ENCODE assay signal across 9 cellular contexts in genomic region chr14:23644195-23644918, GRCh38. TPM values are rescaled to one million over a fixed set of nuclear protein-coding genes. Genes with fewer than 3 reads are reported as not detected.
"Had no signal": no experiment of that assay in that cellular context is flagged by ENCODE, and none has a peak within 500 bp of the region (broad histone marks: within the 10 kb centered on the region; RNA-seq: fewer than 3 reads in every experiment).

No MANE protein-coding gene starts in this region.

- H3K36me3 Mint-ChIP-seq: IgD-negative memory B cell had no signal

- H3K4me1 Mint-ChIP-seq: IgD-negative memory B cell had no signal

- H3K27ac ChIP-seq: GM23248, HL-60 had no signal

- H3K4me3 ChIP-seq: GM23248, HAP-1 had no signal

- H3K36me3 ChIP-seq: HAP-1 had no signal

- H3K4me1 ChIP-seq: HAP-1 had no signal

- H3K4me3 Mint-ChIP-seq: HFFc6, IgD-negative memory B cell had no signal

- H2AFZ ChIP-seq: GM23248 had no signal

- H3K27ac Mint-ChIP-seq: HFFc6, IgD-negative memory B cell had no signal

- H3K9me3 ChIP-seq: HAP-1 had no signal

- DNase-seq: GM23248, GOT3, H7, HFFc6, KG1 had no signal

- ATAC-seq: HCT116 had no signal

- H3K9me3 Mint-ChIP-seq: HFFc6, IgD-negative memory B cell had no signal

RNA-seq across cellular contexts. Expression of gene DHRS2, which starts 8.2 kb away (rescaled TPM):
- total RNA-seq: GM23248 had no signal
- polyA plus RNA-seq: GM23248, IgD-negative memory B cell had no signal
